2 cellular contexts compared by ENCODE assay signal in genomic region chr21:14699433-14700410, GRCh38.
TF ChIP-seq lines count a peak whose summit lies in the region.

No MANE protein-coding gene starts in this region.

TF ChIP-seq in GM23338, 12 proteins besides CTCF, POLR2A, EP300 and RAD21 (continued from another document):
- no peak for TF ChIP-seq REST (IDR thresholded peaks at IDR 0.05; ENCODE audit: unreplicated experiment)

TF ChIP-seq in HepG2, 621 proteins besides CTCF, POLR2A, EP300 and RAD21 (continued from another document and continues in another):
- TF ChIP-seq ZNF687 (CRISPR knock-in tag; IDR thresholded peaks at IDR 0.05) (no peak), ZNF609 (CRISPR knock-in tag; IDR thresholded peaks at IDR 0.05; ENCODE audit: borderline replicate concordance) (peak; percentile 87), ARID3A (IDR thresholded peaks at IDR 0.05; ENCODE audit: low read depth, low read length) (peak; percentile 72), NCOA2 (CRISPR knock-in tag; IDR thresholded peaks at IDR 0.05) (peak; percentile 75), ZNF720 (CRISPR knock-in tag; IDR thresholded peaks at IDR 0.05) (no peak), SP2 (CRISPR knock-in tag; IDR thresholded peaks at IDR 0.05) (no peak), ZBTB40 (IDR thresholded peaks at IDR 0.05) (no peak), ZBTB40 (CRISPR knock-in tag; IDR thresholded peaks at IDR 0.05) (no peak), SKI (IDR thresholded peaks at IDR 0.05; ENCODE audit: partially characterized antibody) (peak; percentile 95), HDAC1 (CRISPR knock-in tag; IDR thresholded peaks at IDR 0.05) (peak; percentile 30; the same call in 1 of the 2 replicates), FOXJ3 (CRISPR knock-in tag; IDR thresholded peaks at IDR 0.05; ENCODE audit: borderline replicate concordance) (peak; percentile 47; the same call in 1 of the 2 replicates), FOXP4 (CRISPR knock-in tag; IDR thresholded peaks at IDR 0.05) (peak; percentile 39; the same call in 1 of the 2 replicates), CEBPB (IDR thresholded peaks at IDR 0.05; ENCODE audit: borderline replicate concordance, low read depth, low read length) (peak; percentile 43; the same call in 1 of the 2 replicates), KDM1A (CRISPR knock-in tag; IDR thresholded peaks at IDR 0.05) (0 out of 2 replicates have a peak, but pooled peaks have one; percentile 8), ZGPAT (CRISPR knock-in tag; IDR thresholded peaks at IDR 0.05) (peak; percentile 55; the same call in 1 of the 2 replicates), ONECUT2 (CRISPR knock-in tag; IDR thresholded peaks at IDR 0.05) (peak; percentile 50; the same call in 1 of the 2 replicates), CREM (IDR thresholded peaks at IDR 0.05) (peak; percentile 21; the same call in 1 of the 2 replicates), CREM (CRISPR knock-in tag; IDR thresholded peaks at IDR 0.05) (no peak), SUZ12 (IDR thresholded peaks at IDR 0.05; ENCODE audit: low read depth, low read length) (no peak), HHEX (CRISPR knock-in tag; IDR thresholded peaks at IDR 0.05) (peak; percentile 94), GATAD2A (CRISPR knock-in tag; IDR thresholded peaks at IDR 0.05) (peak; percentile 73), KAT8 (CRISPR knock-in tag; IDR thresholded peaks at IDR 0.05) (no peak), NCOR1 (IDR thresholded peaks at IDR 0.05; ENCODE audit: borderline replicate concordance, low read length) (peak; percentile 43; the same call in 1 of the 2 replicates), ZNF772 (CRISPR knock-in tag; IDR thresholded peaks at IDR 0.05) (no peak), KLF16 (CRISPR knock-in tag; IDR thresholded peaks at IDR 0.05) (peak in 1 of 2 experiments; percentile 57; a peak in 1 of 4 replicates), RARA (CRISPR knock-in tag; IDR thresholded peaks at IDR 0.05) (peak; percentile 63), ZBTB14 (CRISPR knock-in tag; IDR thresholded peaks at IDR 0.05) (no peak), ZBTB20 (CRISPR knock-in tag; IDR thresholded peaks at IDR 0.05; ENCODE audit: borderline replicate concordance, low read depth) (no peak), NKX3-1 (CRISPR knock-in tag; IDR thresholded peaks at IDR 0.05) (peak; percentile 100)
